ENCODE assay signal across 1 cellular context in genomic region chr9:26169684-26170083, GRCh38.
TF ChIP-seq lines count a peak whose summit lies in the region.

No MANE protein-coding gene starts in this region.

TF ChIP-seq in H1, 55 proteins besides CTCF, POLR2A, EP300 and RAD21:
- TF ChIP-seq RBBP5 (IDR thresholded peaks at IDR 0.05; ENCODE audit: borderline replicate concordance, low read depth, low read length), result no peak
- no peak for TF ChIP-seq ZNF274 (IDR thresholded peaks at IDR 0.05; ENCODE audit: borderline replicate concordance, extremely low read depth, low read length)
- no peak for TF ChIP-seq SP4 (IDR thresholded peaks at IDR 0.05; ENCODE audit: low read length)
- TF ChIP-seq USF2 (IDR thresholded peaks at IDR 0.05; ENCODE audit: low read length), result no peak
- no peak for TF ChIP-seq ATF3 (IDR thresholded peaks at IDR 0.05; ENCODE audit: insufficient read depth, low read depth, low read length)
- TF ChIP-seq FOSL1 (IDR thresholded peaks at IDR 0.05; ENCODE audit: insufficient read depth, low read depth, low read length), result no peak
- TF ChIP-seq GABPA (IDR thresholded peaks at IDR 0.05; ENCODE audit: borderline replicate concordance, insufficient read depth, low read length), result no peak
- no peak for TF ChIP-seq SP2 (IDR thresholded peaks at IDR 0.05; ENCODE audit: low read length)
